Comparison of ENCODE assay signal across 8 cellular contexts in genomic region chr12:42145552-42146215, GRCh38. TPM values are rescaled to one million over a fixed set of nuclear protein-coding genes. Genes with fewer than 3 reads are reported as not detected.
DNase-seq lines count a peak whose midpoint lies in the region; ATAC-seq and TF ChIP-seq lines count a peak whose summit lies in the region.

No MANE protein-coding gene starts in this region.

- TF ChIP-seq CTCF in DOHH2 (IDR thresholded peaks at IDR 0.05; ENCODE audit: low read depth, low read length, poor library complexity, severe bottlenecking) (peak; percentile 52), chondrocyte (IDR thresholded peaks at IDR 0.05) (peak; percentile 27), nephron progenitor cell (IDR thresholded peaks at IDR 0.05) (no peak)

- H3K9me3 Mint-ChIP-seq in chondrocyte (ENCODE audit: low read depth) (no peaks in the 10 kb centered on the region), nephron progenitor cell (no peaks in the 10 kb centered on the region)

- H3K4me3 ChIP-seq in DOHH2 (ENCODE audit: low read length) (peak overlapping the region; percentile 82), MG63 (peak overlapping the region; percentile 56)

- H3K27ac Mint-ChIP-seq in chondrocyte (ENCODE audit: unreplicated experiment) (peak overlapping the region; percentile 10), nephron progenitor cell (no peak overlapping the region)

- DNase-seq in MG63 (no peak), chondrocyte (ENCODE audit: low spot score) (no peak), nephron progenitor cell (no peak), occipital lobe (lab: John Stamatoyannopoulos, UW) (no peak), 8988T (no peak)
- DNase-seq in activated CD8-positive, alpha-beta memory T cell treated with anti-CD3 and anti-CD28 coated beads, Interleukin-2, amount 50 U/mL, for 4 hours = no peak

- H3K4me3 Mint-ChIP-seq in chondrocyte (ENCODE audit: unreplicated experiment) = peak overlapping the region; percentile 72
- H3K4me3 Mint-ChIP-seq in nephron progenitor cell = peak overlapping the region; percentile 73

- H3K36me3 Mint-ChIP-seq in chondrocyte (ENCODE audit: low read depth) (no peaks in the 10 kb centered on the region), nephron progenitor cell (ENCODE audit: low read depth) (peaks cover 4% of the 10 kb centered on the region)

- no peaks in the 10 kb centered on the region for H3K9me3 ChIP-seq in DOHH2 (ENCODE audit: control insufficient read depth, insufficient read depth, low read length)
- no peaks in the 10 kb centered on the region for H3K9me3 ChIP-seq in MG63

- H3K9me2 ChIP-seq in DOHH2 (replicated peaks; ENCODE audit: control insufficient read depth, low read length) = no peaks in the 10 kb centered on the region

- peaks cover 7% of the 10 kb centered on the region; the same call in 1 of the 2 replicates for H4K20me1 ChIP-seq in DOHH2 (ENCODE audit: control insufficient read depth, insufficient read depth, low read depth, low read length)

- peak overlapping the region; percentile 85 for H3K4me2 ChIP-seq in DOHH2 (ENCODE audit: low read length)

- H3K36me3 ChIP-seq in DOHH2 (ENCODE audit: control insufficient read depth, low read length) (no peaks in the 10 kb centered on the region), MG63 (no peaks in the 10 kb centered on the region)

- H3K27me3 ChIP-seq in DOHH2 (ENCODE audit: control insufficient read depth, low read length) (no peaks in the 10 kb centered on the region), MG63 (no peaks in the 10 kb centered on the region)

- H3K4me1 ChIP-seq in DOHH2 (ENCODE audit: control insufficient read depth, low read length) = peaks cover 25% of the 10 kb centered on the region

- no peaks in the 10 kb centered on the region for H3F3A ChIP-seq in DOHH2 (ENCODE audit: control insufficient read depth, insufficient read depth)

- H3K4me1 Mint-ChIP-seq in chondrocyte (ENCODE audit: low read depth) = peaks cover 37% of the 10 kb centered on the region
- H3K4me1 Mint-ChIP-seq in nephron progenitor cell = peaks cover 42% of the 10 kb centered on the region

- H3K27me3 Mint-ChIP-seq in chondrocyte (ENCODE audit: low read depth) (no peaks in the 10 kb centered on the region), nephron progenitor cell (ENCODE audit: low read depth, poor library complexity) (no peaks in the 10 kb centered on the region)

- H3K27ac ChIP-seq in DOHH2 (ENCODE audit: low read depth, low read length) = no peak overlapping the region

- peaks cover 35% of the 10 kb centered on the region for H3K79me2 ChIP-seq in DOHH2 (ENCODE audit: control insufficient read depth, low read length)

- ATAC-seq in GM21825 (IDR thresholded peaks at IDR 0.05; ENCODE audit: unreplicated experiment) = no peak

RNA-seq across cellular contexts. Expression of gene GXYLT1, which starts 1.0 kb away (rescaled TPM):
- total RNA-seq in MG63 (2014; rRNA removed; shearing (Covaris generic); ENCODE audit: low replicate concordance) = 7.8 and 14.4 TPM in 2 replicates
- 9.8 to 12.6 TPM (median 11.6 TPM) in 3 replicates for total RNA-seq in chondrocyte
- total RNA-seq in occipital lobe = 14.3 TPM
